ENCODE assay signal across 8 cellular contexts in the genomic region with DNA sequence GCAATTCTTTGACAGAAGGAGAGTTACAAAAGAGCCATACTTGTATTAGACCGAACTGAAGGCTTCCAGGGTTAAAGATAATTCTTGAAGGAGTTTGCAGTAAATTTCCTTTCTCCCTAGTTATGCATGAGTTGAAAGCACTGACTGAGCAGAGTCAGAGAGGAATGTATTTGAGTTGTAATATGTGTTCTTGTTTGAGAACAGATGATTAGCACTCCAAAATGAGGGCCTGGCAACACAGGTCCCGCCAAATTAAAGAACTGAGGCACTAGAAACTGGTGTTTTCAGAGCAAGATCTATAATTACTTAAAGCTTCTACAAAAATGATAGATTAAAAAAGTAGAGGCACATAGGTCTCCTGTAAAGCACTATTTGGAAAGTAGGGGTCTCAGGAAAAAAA.
"Had no signal": no experiment of that assay in that cellular context is flagged by ENCODE, and none has a peak within 500 bp of the region (broad histone marks: within the 10 kb centered on the region; RNA-seq: fewer than 3 reads in every experiment).

No MANE protein-coding gene starts in this region.

- FAIRE-seq: H1, HTR-8/SVneo, K562 had no signal

- H3K4me2 ChIP-seq: GM23338 had no signal

- DNase-seq: H7, HCEC 1CT, IMR-90, KG1 had no signal

- H2AFZ ChIP-seq: GM23338 had no signal

- H3K4me3 ChIP-seq: GM23338, K562 had no signal

- ATAC-seq: GM23338, K562 had no signal
